In the genomic region with DNA sequence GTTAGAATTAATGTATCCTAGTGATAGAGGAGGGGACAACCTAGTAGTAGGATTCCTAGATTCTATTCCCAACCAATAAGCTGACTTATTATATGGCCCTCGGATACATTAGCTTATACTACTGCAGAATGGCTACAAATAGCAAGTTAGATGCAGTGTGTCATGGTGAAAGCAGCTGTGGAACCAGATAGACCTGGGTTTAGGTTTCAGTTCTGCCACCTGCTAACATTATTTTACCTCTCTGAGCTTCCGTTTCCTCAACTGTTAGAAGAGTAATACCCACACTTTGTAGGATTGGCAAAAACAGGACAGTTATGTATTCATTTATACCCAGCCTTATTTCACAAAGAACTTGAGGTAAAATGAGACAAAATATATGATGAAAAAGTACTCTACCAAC, we compare ENCODE assay signal across 22 cellular contexts. TPM values are rescaled to one million over a fixed set of nuclear protein-coding genes. Genes with fewer than 3 reads are reported as not detected.
DNase-seq lines count a peak whose midpoint lies in the region; ATAC-seq, FAIRE-seq and TF ChIP-seq lines count a peak whose summit lies in the region.
"Had no signal": no experiment of that assay in that cellular context is flagged by ENCODE, and none has a peak within 500 bp of the region (broad histone marks: within the 10 kb centered on the region; RNA-seq: fewer than 3 reads in every experiment).

No MANE protein-coding gene starts in this region.

- TF ChIP-seq EP300 in transverse colon (IDR thresholded peaks at IDR 0.05; ENCODE audit: low read depth) = no peak

- in situ Hi-C loops in transverse colon (cut with MboI; ENCODE audit: low pct_ligation_motif_present in 1 of 4, low pct_unique_long_range_greater_than_20kb in 1 of 4, low sequenced_read_pairs in 3 of 4) = no loop called here

- H3K9me3 ChIP-seq in WERI-Rb-1 (ENCODE audit: severe bottlenecking) (no peaks in the 10 kb centered on the region), transverse colon (no peaks in the 10 kb centered on the region)
- H3K9me3 ChIP-seq: breast epithelium, gastroesophageal sphincter, neutrophil, right atrium auricular region, stomach had no signal

- no peak for TF ChIP-seq POLR2A in transverse colon (IDR thresholded peaks at IDR 0.05)

- H3K36me3 ChIP-seq in WERI-Rb-1 (peaks cover 95% of the 10 kb centered on the region), transverse colon (no peaks in the 10 kb centered on the region)
- H3K36me3 ChIP-seq: breast epithelium, neutrophil, right atrium auricular region had no signal

- intact Hi-C loops in transverse colon (cut with DNase I; ENCODE audit: low total_unique reads) = no loop called here

- H3K27me3 ChIP-seq in WERI-Rb-1 (ENCODE audit: insufficient read depth, low read depth, severe bottlenecking) (no peaks in the 10 kb centered on the region), transverse colon (no peaks in the 10 kb centered on the region)
- H3K27me3 ChIP-seq: breast epithelium, gastroesophageal sphincter, neutrophil, right atrium auricular region, stomach had no signal

- TF ChIP-seq CTCF in WERI-Rb-1 (IDR thresholded peaks at IDR 0.05; ENCODE audit: low read depth, low read length) (no peak), transverse colon (IDR thresholded peaks at IDR 0.05) (no peak)

- no peaks in the 10 kb centered on the region for H3K4me1 ChIP-seq in transverse colon
- H3K4me1 ChIP-seq: breast epithelium, gastroesophageal sphincter had no signal

- 92 to 93% methylated on average over 2 of the region's 2 CpGs for whole genome bisulfite sequencing in transverse colon (ENCODE audit: low coverage in 1 of 2), 2 donors

- no peak overlapping the region for H3K4me3 ChIP-seq in WERI-Rb-1 (ENCODE audit: low read depth, low read length)
- no peak overlapping the region for H3K4me3 ChIP-seq in transverse colon
- H3K4me3 ChIP-seq: breast epithelium, gastroesophageal sphincter, right atrium auricular region, stomach had no signal

- no peak for DNase-seq in GM18507 (ENCODE audit: extremely low spot score, insufficient read length, low read depth)
- no peak for DNase-seq in WERI-Rb-1
- DNase-seq in NCI-H2107 (lab: John Stamatoyannopoulos, UW) = no peak
- no peak for DNase-seq in putamen (ENCODE audit: low spot score)
- no peak for DNase-seq in transverse colon
- no peak for DNase-seq in amniotic stem cell (lab: John Stamatoyannopoulos, UW)
- DNase-seq: activated T-cell treated with anti-CD3 and anti-CD28 coated beads, Interleukin-2, amount 50 U/mL, for 72 hours; CD4-positive, alpha-beta memory T cell; left cardiac atrium; NCI-H187 treated with DMSO at 0.1 percent for 48 hours; NCI-H446 treated with DMSO at 0.1 percent for 48 hours; SHP77; stimulated activated CD4-positive, alpha-beta T cell treated with anti-CD3 and anti-CD28 coated beads, Interleukin-15, amount 100 ng/mL, for 24 hours; stomach had no signal

- peak overlapping the region; percentile 28 for H3K27ac ChIP-seq in WERI-Rb-1
- peak overlapping the region in 1 of 4 donors; percentile 17 for H3K27ac ChIP-seq in transverse colon
- H3K27ac ChIP-seq: breast epithelium, epithelial cell of prostate, gastroesophageal sphincter, neutrophil, right atrium auricular region, stomach had no signal

- peak; percentile 64 for FAIRE-seq in GM18507 (lab: Jason Lieb, UNC)

- ATAC-seq in GM21526 (IDR thresholded peaks at IDR 0.05; ENCODE audit: low FRiP score, unreplicated experiment) = peak; percentile 58
- ATAC-seq in HG03025 (IDR thresholded peaks at IDR 0.05; ENCODE audit: low FRiP score, unreplicated experiment) = peak; percentile 81
- ATAC-seq: activated T-cell treated with anti-CD3 and anti-CD28 coated beads, Interleukin-2, amount 50 U/mL, for 72 hours; gastroesophageal sphincter; left cardiac atrium; WTC11 had no signal

RNA-seq across cellular contexts. Expression of gene MAGOH, which starts 21.6 kb away (rescaled TPM):
- 10 to 100 TPM in 3 of 4 donors, 1 to 10 TPM in 1; 5.0 to 48.6 (median 23.5) TPM for total RNA-seq in transverse colon

RNA-seq across cellular contexts. Expression of gene CZIB, which starts 39.5 kb away (rescaled TPM):
- 10 to 100 TPM; 11.2 to 61.9 (median 39.7) TPM for total RNA-seq in transverse colon
